Comparison of ENCODE assay signal across 30 cellular contexts in the genomic region with DNA sequence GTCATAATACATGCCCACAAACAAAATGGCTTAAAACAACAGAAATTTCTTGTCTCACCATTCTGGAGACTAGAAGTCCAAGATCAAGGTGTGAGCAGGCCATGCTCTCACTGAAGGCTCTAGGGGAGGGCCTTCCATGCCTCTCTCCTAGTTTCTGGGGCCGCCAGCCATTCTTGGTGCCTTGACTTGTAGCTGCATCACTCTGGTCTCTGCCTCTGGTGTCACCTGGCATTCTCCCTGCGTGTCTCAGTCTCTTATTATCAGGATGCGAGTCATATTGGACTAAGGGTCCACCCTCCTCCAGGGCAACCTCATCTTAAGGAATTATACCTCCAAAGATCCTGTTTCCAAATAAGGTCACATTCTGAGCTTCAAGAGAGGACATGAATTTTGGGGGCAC.
"Had no signal": no experiment of that assay in that cellular context is flagged by ENCODE, and none has a peak within 500 bp of the region (broad histone marks: within the 10 kb centered on the region; RNA-seq: fewer than 3 reads in every experiment).

No MANE protein-coding gene starts in this region.

- H3K4me3 ChIP-seq: ascending aorta, esophagus muscularis mucosa, heart right ventricle, lower lobe of right lung, mucosa of descending colon, right lobe of liver, skin epidermis, thoracic aorta had no signal

- H3K4me3 Mint-ChIP-seq: activated CD4-positive, alpha-beta T cell treated with anti-CD3 and anti-CD28 coated beads for 36 hours; activated CD8-positive, alpha-beta memory T cell treated with anti-CD3 and anti-CD28 coated beads, Interleukin-2, amount 10 ng/mL, durations not matched to agents 7 days and 5 days; activated CD8-positive, alpha-beta T cell treated with anti-CD3 and anti-CD28 coated beads, Interleukin-2, amount 10 ng/mL, durations not matched to agents 7 days and 5 days; activated naive CD4-positive, alpha-beta T cell treated with anti-CD3 and anti-CD28 coated beads for 36 hours; activated naive CD8-positive, alpha-beta T cell treated with anti-CD3 and anti-CD28 coated beads, Interleukin-2, amount 10 ng/mL, durations not matched to agents 7 days and 5 days; dendritic cell treated with granulocyte-macrophage colony-stimulating factor and Interleukin-4, amounts not matched to agents 40 ng/mL and 50 ng/mL, for 4 days; endodermal cell; natural killer cell treated with Interleukin-12 subunit alpha and Interleukin-12 subunit beta and Interleukin-15 and Interleukin-18, amount 100 ng/mL, for 72 hours; T-helper 2 cell treated with Interferon-gamma antibody and Interleukin-4, amounts not matched to agents 5 μg/mL and 100 μg/mL, for 36 hours had no signal

- H3K4me1 Mint-ChIP-seq: activated CD4-positive, alpha-beta T cell treated with anti-CD3 and anti-CD28 coated beads for 36 hours; activated CD8-positive, alpha-beta memory T cell treated with anti-CD3 and anti-CD28 coated beads, Interleukin-2, amount 10 ng/mL, durations not matched to agents 7 days and 5 days; activated naive CD8-positive, alpha-beta T cell treated with anti-CD3 and anti-CD28 coated beads, Interleukin-2, amount 10 ng/mL, durations not matched to agents 7 days and 5 days had no signal

- H3K4me1 ChIP-seq: ascending aorta, lower lobe of right lung, right lobe of liver had no signal

- H3K9me3 Mint-ChIP-seq: activated naive CD4-positive, alpha-beta T cell treated with anti-CD3 and anti-CD28 coated beads for 36 hours; activated naive CD8-positive, alpha-beta T cell treated with anti-CD3 and anti-CD28 coated beads, Interleukin-2, amount 10 ng/mL, durations not matched to agents 7 days and 5 days; dendritic cell treated with granulocyte-macrophage colony-stimulating factor and Interleukin-4, amounts not matched to agents 40 ng/mL and 50 ng/mL, for 4 days; endodermal cell; natural killer cell treated with Interleukin-12 subunit alpha and Interleukin-12 subunit beta and Interleukin-15 and Interleukin-18, amount 100 ng/mL, for 72 hours; T-helper 2 cell treated with Interferon-gamma antibody and Interleukin-4, amounts not matched to agents 5 μg/mL and 100 μg/mL, for 36 hours had no signal

- H3K9me3 ChIP-seq: ascending aorta, esophagus muscularis mucosa, heart right ventricle, lower lobe of right lung, mucosa of descending colon, right lobe of liver, thoracic aorta had no signal

- H3K27ac ChIP-seq: ascending aorta, brain microvascular endothelial cell, esophagus muscularis mucosa, heart right ventricle, lower lobe of right lung, right lobe of liver, skin epidermis, thoracic aorta had no signal

- ATAC-seq: activated CD4-positive, alpha-beta T cell treated with anti-CD3 and anti-CD28 coated beads for 36 hours; activated CD8-positive, alpha-beta memory T cell treated with anti-CD3 and anti-CD28 coated beads, Interleukin-2, amount 10 ng/mL, durations not matched to agents 7 days and 5 days; activated CD8-positive, alpha-beta T cell treated with anti-CD3 and anti-CD28 coated beads, Interleukin-2, amount 10 ng/mL, durations not matched to agents 7 days and 5 days; heart right ventricle; left lobe of liver; lower lobe of right lung; mucosa of descending colon; natural killer cell treated with Interleukin-12 subunit alpha and Interleukin-12 subunit beta and Interleukin-15 and Interleukin-18, amount 100 ng/mL, for 72 hours; right lobe of liver; stimulated activated naive CD8-positive, alpha-beta T cell treated with anti-CD3 and anti-CD28 coated beads, Interleukin-15, Interleukin-2, amounts not matched to agents 100 U/mL and 50 U/mL, for 24 hours had no signal

- H3K27ac Mint-ChIP-seq: activated CD4-positive, alpha-beta T cell treated with anti-CD3 and anti-CD28 coated beads for 36 hours; activated CD8-positive, alpha-beta memory T cell treated with anti-CD3 and anti-CD28 coated beads, Interleukin-2, amount 10 ng/mL, durations not matched to agents 7 days and 5 days; activated CD8-positive, alpha-beta T cell treated with anti-CD3 and anti-CD28 coated beads, Interleukin-2, amount 10 ng/mL, durations not matched to agents 7 days and 5 days; activated naive CD4-positive, alpha-beta T cell treated with anti-CD3 and anti-CD28 coated beads for 36 hours; activated naive CD8-positive, alpha-beta T cell treated with anti-CD3 and anti-CD28 coated beads, Interleukin-2, amount 10 ng/mL, durations not matched to agents 7 days and 5 days; dendritic cell treated with granulocyte-macrophage colony-stimulating factor and Interleukin-4, amounts not matched to agents 40 ng/mL and 50 ng/mL, for 4 days; endodermal cell; natural killer cell treated with Interleukin-12 subunit alpha and Interleukin-12 subunit beta and Interleukin-15 and Interleukin-18, amount 100 ng/mL, for 72 hours; progenitor cell of endocrine pancreas; T-helper 2 cell treated with Interferon-gamma antibody and Interleukin-4, amounts not matched to agents 5 μg/mL and 100 μg/mL, for 36 hours had no signal

- DNase-seq: activated CD4-positive, alpha-beta T cell treated with anti-CD3 and anti-CD28 coated beads for 36 hours; activated CD4-positive, CD25-positive, alpha-beta regulatory T cell; activated CD8-positive, alpha-beta memory T cell treated with anti-CD3 and anti-CD28 coated beads, Interleukin-2, amount 10 ng/mL, durations not matched to agents 7 days and 5 days; activated CD8-positive, alpha-beta T cell treated with anti-CD3 and anti-CD28 coated beads, Interleukin-2, amount 10 ng/mL, durations not matched to agents 7 days and 5 days; activated naive CD4-positive, alpha-beta T cell treated with anti-CD3 and anti-CD28 coated beads for 36 hours; activated naive CD8-positive, alpha-beta T cell treated with anti-CD3 and anti-CD28 coated beads, Interleukin-2, amount 10 ng/mL, durations not matched to agents 7 days and 5 days; activated T-cell treated with anti-CD3 and anti-CD28 coated beads, Interleukin-2, amount 50 U/mL, for 48 hours; brain microvascular endothelial cell; central memory CD4-positive, alpha-beta T cell; endodermal cell; foreskin melanocyte; heart right ventricle; lower lobe of right lung; mesendoderm; mucosa of descending colon; stimulated activated CD4-positive, alpha-beta T cell treated with anti-CD3 and anti-CD28 coated beads, Interleukin-12 subunit alpha, Interleukin-12 subunit beta, amount 100 ng/mL, for 4 hours; stimulated activated CD4-positive, alpha-beta T cell treated with anti-CD3 and anti-CD28 coated beads, Interleukin-4, amount 100 ng/mL, for 1 hour; stimulated activated naive CD8-positive, alpha-beta T cell treated with anti-CD3 and anti-CD28 coated beads, Interleukin-15, Interleukin-2, amounts not matched to agents 100 U/mL and 50 U/mL, for 24 hours; T-helper 1 cell; trophoblast cell had no signal

- H3K36me3 Mint-ChIP-seq: activated CD8-positive, alpha-beta memory T cell treated with anti-CD3 and anti-CD28 coated beads, Interleukin-2, amount 10 ng/mL, durations not matched to agents 7 days and 5 days; activated naive CD8-positive, alpha-beta T cell treated with anti-CD3 and anti-CD28 coated beads, Interleukin-2, amount 10 ng/mL, durations not matched to agents 7 days and 5 days; natural killer cell treated with Interleukin-12 subunit alpha and Interleukin-12 subunit beta and Interleukin-15 and Interleukin-18, amount 100 ng/mL, for 72 hours had no signal

- H3K27me3 Mint-ChIP-seq: activated CD4-positive, alpha-beta T cell treated with anti-CD3 and anti-CD28 coated beads for 36 hours had no signal

- H3K36me3 ChIP-seq: ascending aorta, brain microvascular endothelial cell, esophagus muscularis mucosa, heart right ventricle, lower lobe of right lung, right lobe of liver, thoracic aorta had no signal

- H3K27me3 ChIP-seq: ascending aorta, brain microvascular endothelial cell, right lobe of liver had no signal
